Comparison of ENCODE assay signal across 31 cellular contexts in the genomic region with DNA sequence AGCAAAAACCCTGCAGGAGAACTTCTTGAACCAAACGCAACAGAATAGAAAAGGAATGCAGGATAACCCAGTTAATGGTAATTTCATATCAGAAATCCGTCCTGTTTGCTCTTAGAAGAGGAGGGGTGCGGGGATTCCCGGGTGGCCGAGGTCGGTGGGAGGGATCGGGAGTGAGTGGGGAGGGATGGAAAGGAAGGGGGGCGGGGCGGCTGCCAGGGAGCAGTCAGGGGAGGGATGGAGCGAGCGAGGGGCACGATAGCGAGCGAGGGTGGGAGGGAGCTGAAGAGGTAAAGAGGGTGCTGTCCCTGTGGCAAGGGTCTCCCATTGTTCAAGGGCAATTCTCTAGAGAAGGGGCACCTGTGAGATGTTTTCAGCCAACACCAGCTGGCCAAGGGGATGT. TPM values are rescaled to one million over a fixed set of nuclear protein-coding genes. Genes with fewer than 3 reads are reported as not detected.
"Had no signal": no experiment of that assay in that cellular context is flagged by ENCODE, and none has a peak within 500 bp of the region (broad histone marks: within the 10 kb centered on the region; RNA-seq: fewer than 3 reads in every experiment).

No MANE protein-coding gene starts in this region.

- H3K27me3 Mint-ChIP-seq: activated CD4-positive, alpha-beta T cell treated with anti-CD3 and anti-CD28 coated beads, Interleukin-2, amount 10 ng/mL, durations not matched to agents 24 days and 14 days had no signal

- H3K27ac Mint-ChIP-seq: activated CD4-positive, alpha-beta T cell treated with anti-CD3 and anti-CD28 coated beads, Interleukin-2, amount 10 ng/mL, durations not matched to agents 24 days and 14 days; activated CD8-positive, alpha-beta T cell treated with anti-CD3 and anti-CD28 coated beads for 36 hours; activated naive CD4-positive, alpha-beta T cell treated with anti-CD3 and anti-CD28 coated beads for 36 hours; activated naive CD4-positive, alpha-beta T cell treated with anti-CD3 and anti-CD28 coated beads, Interleukin-2, amount 50 U/mL, for 72 hours; activated T-cell treated with anti-CD3 and anti-CD28 coated beads, Interleukin-2, amount 50 U/mL, for 72 hours; activated T-helper 2 cell treated with anti-CD3 and anti-CD28 coated beads, Interferon-gamma antibody, Interleukin-2, Interleukin-4, amounts not matched to agents 10 μg/mL and 5 μg/mL and 100 μg/mL, durations not matched to agents 14 hours and 24 hours and 36 hours had no signal

- DNase-seq: activated CD4-positive, alpha-beta T cell treated with anti-CD3 and anti-CD28 coated beads, Interleukin-2, amount 10 ng/mL, durations not matched to agents 24 days and 14 days; activated CD4-positive, alpha-beta T cell treated with anti-CD3 and anti-CD28 coated beads, Interleukin-2, amount 50 U/mL, for 4 hours; activated CD8-positive, alpha-beta T cell treated with anti-CD3 and anti-CD28 coated beads for 36 hours; activated gamma-delta T cell; activated naive CD4-positive, alpha-beta T cell treated with anti-CD3 and anti-CD28 coated beads for 36 hours; activated T-cell treated with anti-CD3 and anti-CD28 coated beads, Interleukin-2, amount 50 U/mL, for 1 hour; activated T-cell treated with anti-CD3 and anti-CD28 coated beads, Interleukin-2, amount 50 U/mL, for 72 hours; adrenal gland; body of pancreas; caudate nucleus; MM.1S; NCI-H1092; NCI-H1436 treated with DMSO at 0.1 percent for 48 hours; NCI-H1694 treated with DMSO at 0.1 percent for 48 hours; NCI-H345; NCI-H524 treated with DMSO at 0.1 percent for 48 hours; SHP77; SJCRH30; T1000 had no signal

- H3K4me3 Mint-ChIP-seq: activated CD4-positive, alpha-beta T cell treated with anti-CD3 and anti-CD28 coated beads, Interleukin-2, amount 10 ng/mL, durations not matched to agents 24 days and 14 days; activated CD8-positive, alpha-beta T cell treated with anti-CD3 and anti-CD28 coated beads for 36 hours; activated naive CD4-positive, alpha-beta T cell treated with anti-CD3 and anti-CD28 coated beads for 36 hours; activated T-cell treated with anti-CD3 and anti-CD28 coated beads, Interleukin-2, amount 50 U/mL, for 72 hours had no signal

- H3K27me3 ChIP-seq: adrenal gland, body of pancreas, SJCRH30 had no signal

- H3K9me3 ChIP-seq: adrenal gland, body of pancreas, SJCRH30 had no signal

- H3K9me3 Mint-ChIP-seq: activated CD4-positive, alpha-beta T cell treated with anti-CD3 and anti-CD28 coated beads, Interleukin-2, amount 10 ng/mL, durations not matched to agents 24 days and 14 days; activated CD8-positive, alpha-beta T cell treated with anti-CD3 and anti-CD28 coated beads for 36 hours; activated naive CD4-positive, alpha-beta T cell treated with anti-CD3 and anti-CD28 coated beads for 36 hours; activated naive CD4-positive, alpha-beta T cell treated with anti-CD3 and anti-CD28 coated beads, Interleukin-2, amount 50 U/mL, for 72 hours; activated T-cell treated with anti-CD3 and anti-CD28 coated beads, Interleukin-2, amount 50 U/mL, for 72 hours; activated T-helper 2 cell treated with anti-CD3 and anti-CD28 coated beads, Interferon-gamma antibody, Interleukin-2, Interleukin-4, amounts not matched to agents 10 μg/mL and 5 μg/mL and 100 μg/mL, durations not matched to agents 14 hours and 24 hours and 36 hours had no signal

- H3K27ac ChIP-seq: adrenal gland, body of pancreas, SJCRH30, SK-N-MC had no signal

- H3K4me1 ChIP-seq: adrenal gland, SJCRH30 had no signal

- H3K36me3 Mint-ChIP-seq: activated naive CD4-positive, alpha-beta T cell treated with anti-CD3 and anti-CD28 coated beads, Interleukin-2, amount 50 U/mL, for 72 hours had no signal

- ATAC-seq: activated CD8-positive, alpha-beta T cell treated with anti-CD3 and anti-CD28 coated beads for 36 hours; activated naive CD4-positive, alpha-beta T cell treated with anti-CD3 and anti-CD28 coated beads, Interleukin-2, amount 50 U/mL, for 72 hours; activated T-cell treated with anti-CD3 and anti-CD28 coated beads, Interleukin-2, amount 50 U/mL, for 72 hours; body of pancreas; Panc1 had no signal

- H3K36me3 ChIP-seq: adrenal gland, SJCRH30 had no signal

- H3K4me3 ChIP-seq: adrenal gland, body of pancreas, SJCRH30, SK-N-MC had no signal

RNA-seq across cellular contexts. Expression of gene CD177, which starts 26.5 kb away (rescaled TPM):
- total RNA-seq: activated CD4-positive, alpha-beta T cell treated with anti-CD3 and anti-CD28 coated beads, Interleukin-2, amount 10 ng/mL, durations not matched to agents 24 days and 14 days; activated CD8-positive, alpha-beta memory T cell treated with anti-CD3 and anti-CD28 coated beads for 36 hours; activated CD8-positive, alpha-beta T cell treated with anti-CD3 and anti-CD28 coated beads for 36 hours; activated naive CD4-positive, alpha-beta T cell treated with anti-CD3 and anti-CD28 coated beads for 36 hours; activated naive CD4-positive, alpha-beta T cell treated with anti-CD3 and anti-CD28 coated beads, Interleukin-2, amount 50 U/mL, for 72 hours; activated T-cell treated with anti-CD3 and anti-CD28 coated beads, Interleukin-2, amount 50 U/mL, for 72 hours; activated T-helper 2 cell treated with anti-CD3 and anti-CD28 coated beads, Interferon-gamma antibody, Interleukin-2, Interleukin-4, amounts not matched to agents 10 μg/mL and 5 μg/mL and 100 μg/mL, durations not matched to agents 14 hours and 24 hours and 36 hours; astrocyte; LHCN-M2; NCI-H460; RPMI7951; SJCRH30; T-helper 1 cell treated with Interleukin-12 subunit alpha and Interleukin-12 subunit beta and Interleukin-4 antibody, amounts not matched to agents 30 ng/mL and 1 ng/mL, for 36 hours; T-helper 2 cell treated with Interferon-gamma antibody and Interleukin-4, amounts not matched to agents 100 ng/mL and 5 ng/mL, for 36 hours had no signal

RNA-seq across cellular contexts. Expression of gene TEX101, which starts 34.7 kb away (rescaled TPM):
- total RNA-seq: activated CD4-positive, alpha-beta T cell treated with anti-CD3 and anti-CD28 coated beads, Interleukin-2, amount 10 ng/mL, durations not matched to agents 24 days and 14 days; activated CD8-positive, alpha-beta memory T cell treated with anti-CD3 and anti-CD28 coated beads for 36 hours; activated CD8-positive, alpha-beta T cell treated with anti-CD3 and anti-CD28 coated beads for 36 hours; activated naive CD4-positive, alpha-beta T cell treated with anti-CD3 and anti-CD28 coated beads for 36 hours; activated naive CD4-positive, alpha-beta T cell treated with anti-CD3 and anti-CD28 coated beads, Interleukin-2, amount 50 U/mL, for 72 hours; activated T-cell treated with anti-CD3 and anti-CD28 coated beads, Interleukin-2, amount 50 U/mL, for 72 hours; activated T-helper 2 cell treated with anti-CD3 and anti-CD28 coated beads, Interferon-gamma antibody, Interleukin-2, Interleukin-4, amounts not matched to agents 10 μg/mL and 5 μg/mL and 100 μg/mL, durations not matched to agents 14 hours and 24 hours and 36 hours; adrenal gland; astrocyte; body of pancreas; bronchial epithelial cell; LHCN-M2; NCI-H460; RPMI7951; SJCRH30; T-helper 1 cell treated with Interleukin-12 subunit alpha and Interleukin-12 subunit beta and Interleukin-4 antibody, amounts not matched to agents 30 ng/mL and 1 ng/mL, for 36 hours; T-helper 2 cell treated with Interferon-gamma antibody and Interleukin-4, amounts not matched to agents 100 ng/mL and 5 ng/mL, for 36 hours had no signal
- polyA plus RNA-seq: adrenal gland had no signal
